18 cellular contexts compared by ENCODE assay signal in genomic region chr4:96092151-96092705, GRCh38.
"Had no signal": no experiment of that assay in that cellular context is flagged by ENCODE, and none has a peak within 500 bp of the region (broad histone marks: within the 10 kb centered on the region; RNA-seq: fewer than 3 reads in every experiment).

No MANE protein-coding gene starts in this region.

- H3K9me3 ChIP-seq: body of pancreas, gastrocnemius medialis, ovary, stomach, uterus had no signal

- DNase-seq: activated CD4-positive, alpha-beta T cell treated with anti-CD3 and anti-CD28 coated beads, Interleukin-2, amount 50 U/mL, for 48 hours; activated CD4-positive, CD25-positive, alpha-beta regulatory T cell treated with anti-CD3 and anti-CD28 coated beads, Interleukin-2, amount 50 U/mL, for 72 hours; activated CD8-positive, alpha-beta memory T cell treated with anti-CD3 and anti-CD28 coated beads, Interleukin-2, amount 10 ng/mL, durations not matched to agents 7 days and 5 days; activated effector memory CD4-positive, alpha-beta T cell treated with anti-CD3 and anti-CD28 coated beads, Interleukin-2, amount 50 U/mL, for 16 hours; activated T-cell treated with anti-CD3 and anti-CD28 coated beads, Interleukin-2, amount 50 U/mL, for 4 hours; amniotic stem cell; effector memory CD8-positive, alpha-beta T cell; gastrocnemius medialis; left ventricle myocardium inferior; ovary; stimulated activated CD4-positive, alpha-beta T cell treated with anti-CD3 and anti-CD28 coated beads, Interleukin-15, amount 100 ng/mL, for 24 hours; stimulated activated CD4-positive, alpha-beta T cell treated with anti-CD3 and anti-CD28 coated beads, Interleukin-4, amount 100 ng/mL, for 24 hours; uterus had no signal

- H3K36me3 ChIP-seq: gastrocnemius medialis, left ventricle myocardium inferior, ovary, stomach, uterus had no signal

- H3K4me1 ChIP-seq: gastrocnemius medialis, left ventricle myocardium inferior, uterus had no signal

- H3K27ac ChIP-seq: epithelial cell of prostate, gastrocnemius medialis, left ventricle myocardium inferior, ovary, stomach, uterus had no signal

- H3K4me3 ChIP-seq: body of pancreas, gastrocnemius medialis, left ventricle myocardium inferior, ovary, stomach, uterus had no signal

- FAIRE-seq: keratinocyte had no signal

- ATAC-seq: activated CD8-positive, alpha-beta memory T cell treated with anti-CD3 and anti-CD28 coated beads, Interleukin-2, amount 10 ng/mL, durations not matched to agents 7 days and 5 days; activated naive CD4-positive, alpha-beta T cell treated with anti-CD3 and anti-CD28 coated beads, Interleukin-2, amount 50 U/mL, for 72 hours; activated T-cell treated with anti-CD3 and anti-CD28 coated beads, Interleukin-2, amount 50 U/mL, for 4 hours; effector memory CD8-positive, alpha-beta T cell; gastrocnemius medialis had no signal

- H3K27me3 ChIP-seq: body of pancreas, gastrocnemius medialis, ovary, stomach, uterus had no signal
